Comparison of ENCODE assay signal across 8 cellular contexts in the genomic region with DNA sequence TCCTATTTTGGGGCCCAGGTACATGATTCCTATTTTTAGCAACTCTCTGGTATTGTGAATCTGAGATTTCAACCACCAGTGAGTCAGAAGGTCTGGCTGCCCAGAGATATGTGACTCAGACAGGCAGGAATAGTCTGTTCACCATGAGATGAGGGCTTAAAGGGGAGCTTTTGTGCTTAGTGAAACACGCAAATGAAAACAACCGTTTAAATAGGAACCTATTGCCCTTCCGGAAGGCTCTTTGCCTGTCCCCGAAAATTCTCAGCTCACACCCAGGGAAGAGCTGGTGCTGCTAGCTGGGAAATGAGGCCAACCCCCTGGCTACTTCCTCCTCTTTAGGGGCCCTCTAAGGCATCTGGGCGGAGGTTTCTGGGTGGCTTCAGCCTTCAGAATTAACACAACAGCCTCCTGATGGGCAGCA.
DNase-seq lines count a peak whose midpoint lies in the region; ATAC-seq, FAIRE-seq and TF ChIP-seq lines count a peak whose summit lies in the region.

No MANE protein-coding gene starts in this region.

- H3K18ac ChIP-seq in neuronal stem cell (ENCODE audit: low read length) = no peak overlapping the region

- no peak overlapping the region for H2AK5ac ChIP-seq in neuronal stem cell (ENCODE audit: low read depth, low read length)

- WGBS in aorta, 2 donors = 13 to 14% methylated on average over 5 of the region's 5 CpGs
- WGBS in neuronal stem cell (ENCODE audit: extremely low coverage in 2 of 2, insufficient read length in 2 of 2, insufficient replicate concordance in 1 of 2), 2 donors = no CpG with 5 or more reads among the region's 5 CpGs

- H2BK12ac ChIP-seq in neuronal stem cell (ENCODE audit: low read length) = no peak overlapping the region

- H4K91ac ChIP-seq in neuronal stem cell (ENCODE audit: low read depth, low read length, poor library complexity) = no peak overlapping the region

- no peak overlapping the region for H4K8ac ChIP-seq in neuronal stem cell (ENCODE audit: low read depth, low read length)

- no peak overlapping the region for H2BK120ac ChIP-seq in neuronal stem cell (ENCODE audit: low read depth, low read length)

- H3K36me3 ChIP-seq in keratinocyte (ENCODE audit: control insufficient read depth in 2 of 2, extremely low read depth in 1 of 2, insufficient read depth in 2 of 2, low read length in 2 of 2) (no peaks in the 10 kb centered on the region), aorta (ENCODE audit: control insufficient read depth in 1 of 2, insufficient read depth in 2 of 2, low read length in 1 of 2) (no peaks in the 10 kb centered on the region), neuronal stem cell (replicated peaks in 1 of 2; ENCODE audit: control insufficient read depth in 2 of 2, insufficient read depth in 2 of 2, low read length in 2 of 2) (no peaks in the 10 kb centered on the region)

- H3K4me3 ChIP-seq in AG09309 (ENCODE audit: control insufficient read depth, low read depth, low read length) (no peak overlapping the region), keratinocyte (ENCODE audit: control insufficient read depth in 2 of 3, extremely low read depth in 1 of 3, insufficient read depth in 2 of 3, low read depth in 1 of 3, low read length in 3 of 3) (peak overlapping the region in 2 of 3 experiments; percentile 25 to 26), aorta (ENCODE audit: low read length in 2 of 2) (no peak overlapping the region), neuronal stem cell (ENCODE audit: low read length in 2 of 2) (no peak overlapping the region)

- no peaks in the 10 kb centered on the region for H3K79me1 ChIP-seq in neuronal stem cell (ENCODE audit: low read depth, low read length)

- intact Hi-C loops in aorta (cut with DNase I) = loop anchor here in 1 of 2 donors (5.0 kb wide), 1 partner anchor 49 kb away; no protein-coding TSS in a partner anchor

- no peak overlapping the region for H2BK15ac ChIP-seq in neuronal stem cell (ENCODE audit: low read length)

- DNase-seq in AG09309 (ENCODE audit: low read depth) = peak; percentile 91
- DNase-seq in amniotic epithelial cell (ENCODE audit: low read depth) = peak; percentile 93
- DNase-seq in keratinocyte (ENCODE audit: low read depth, low spot score) = peak; percentile 28
- peak; percentile 72 to 76 for DNase-seq in aorta
- no peak for DNase-seq in D341Med (ENCODE audit: low spot score)
- no peak for DNase-seq in neuronal stem cell (ENCODE audit: low spot score)

- dilution Hi-C loops in keratinocyte (cut with MboI; ENCODE audit: extremely low pct_ligation_motif_present, low sequenced_read_pairs) = no loop called here

- no peaks in the 10 kb centered on the region for H3K79me2 ChIP-seq in keratinocyte (ENCODE audit: control insufficient read depth, insufficient read depth, low read length)

- H3K27me3 ChIP-seq in keratinocyte (ENCODE audit: control insufficient read depth, extremely low read depth, insufficient read depth, low read length) (no peaks in the 10 kb centered on the region), aorta (ENCODE audit: control insufficient read depth in 1 of 2, insufficient read depth in 2 of 2, low read length in 1 of 2) (no peaks in the 10 kb centered on the region), neuronal stem cell (ENCODE audit: control insufficient read depth in 3 of 3, insufficient read depth in 3 of 3, low read depth in 1 of 3, low read length in 3 of 3) (peaks cover 0 to 5% (median 0%) of the 10 kb centered on the region in 3 experiments)

- peak overlapping the region; percentile 41 for H3K4me2 ChIP-seq in keratinocyte (ENCODE audit: control insufficient read depth, extremely low read depth, insufficient read depth, low read depth, low read length)
- no peak overlapping the region for H3K4me2 ChIP-seq in neuronal stem cell (ENCODE audit: insufficient read depth, low read length, poor library complexity, severe bottlenecking)

- H3K27ac ChIP-seq in keratinocyte (ENCODE audit: control insufficient read depth, insufficient read depth, low read length) = peak overlapping the region; percentile 69
- H3K27ac ChIP-seq in aorta (ENCODE audit: low read depth in 1 of 2, low read length in 2 of 2) = peak overlapping the region; percentile 80 to 99
- no peak overlapping the region for H3K27ac ChIP-seq in neuronal stem cell (replicated peaks; ENCODE audit: low read length)

- TF ChIP-seq CTCF in AG09309 (IDR thresholded peaks at IDR 0.05; ENCODE audit: control insufficient read depth, insufficient read depth, low read depth, low read length, missing control alignments) (no peak), keratinocyte (optimal IDR thresholded peaks at IDR 0.05 in 1 of 3, IDR thresholded peaks at IDR 0.05 in 1 of 3, conservative IDR thresholded peaks at IDR 0.05 in 1 of 3; ENCODE audit: extremely low read depth in 1 of 3, insufficient read depth in 2 of 3, low read length in 3 of 3) (no peak)

- H3K9ac ChIP-seq in keratinocyte (ENCODE audit: control insufficient read depth, extremely low read depth, insufficient read depth, low read length) (no peak overlapping the region), neuronal stem cell (ENCODE audit: low read depth, low read length, poor library complexity) (no peak overlapping the region)

- H4K20me1 ChIP-seq in keratinocyte (ENCODE audit: control insufficient read depth, extremely low read depth, insufficient read depth, low read length) = no peaks in the 10 kb centered on the region

- no peaks in the 10 kb centered on the region for H3K9me1 ChIP-seq in keratinocyte (ENCODE audit: control insufficient read depth, extremely low read depth, insufficient read depth, low read length)

- H2AFZ ChIP-seq in keratinocyte (ENCODE audit: control insufficient read depth, low read length) (peak overlapping the region; percentile 65), neuronal stem cell (ENCODE audit: low read length) (no peak overlapping the region)

- H3K4ac ChIP-seq in neuronal stem cell (ENCODE audit: low read length) = no peak overlapping the region

- no peak overlapping the region for H3K14ac ChIP-seq in neuronal stem cell (ENCODE audit: low read length)

- H3K4me1 ChIP-seq in keratinocyte (ENCODE audit: control insufficient read depth, extremely low read depth, insufficient read depth, low read length) = peaks cover 8% of the 10 kb centered on the region
- H3K4me1 ChIP-seq in aorta (ENCODE audit: control insufficient read depth in 1 of 2, insufficient read depth in 2 of 2, low read length in 2 of 2) = peaks cover 9 to 18% of the 10 kb centered on the region in 2 donors
- peaks cover 0 to 21% of the 10 kb centered on the region in 2 donors for H3K4me1 ChIP-seq in neuronal stem cell (ENCODE audit: control insufficient read depth in 2 of 2, insufficient read depth in 1 of 2, low read depth in 1 of 2, low read length in 2 of 2)

- no peak overlapping the region for H3K23ac ChIP-seq in neuronal stem cell (ENCODE audit: low read depth, low read length, poor library complexity)

- H2BK5ac ChIP-seq in neuronal stem cell (ENCODE audit: low read length) = no peak overlapping the region

- H3K9me3 ChIP-seq in keratinocyte (ENCODE audit: control insufficient read depth, low read depth, low read length) (no peaks in the 10 kb centered on the region), aorta (ENCODE audit: control insufficient read depth, low read length) (no peaks in the 10 kb centered on the region), neuronal stem cell (replicated peaks in 1 of 2; ENCODE audit: control insufficient read depth in 2 of 2, insufficient read depth in 1 of 2, low read depth in 1 of 2, low read length in 2 of 2) (no peaks in the 10 kb centered on the region)

- peak; percentile 95 for ATAC-seq in GM19351 (IDR thresholded peaks at IDR 0.05; ENCODE audit: unreplicated experiment)
- ATAC-seq in HG03460 (IDR thresholded peaks at IDR 0.05; ENCODE audit: unreplicated experiment) = peak; percentile 79
- ATAC-seq in aorta (ENCODE audit: low FRiP score) = peak; percentile 75

- peak; percentile 88 for FAIRE-seq in keratinocyte (lab: Jason Lieb, UNC)

Comparison
In these comparisons a context has a peak if more than half of its experiments do, and no peak if none do; other contexts are left out.
1. DNase-seq: peak in AG09309 (single experiment), amniotic epithelial cell (single experiment), keratinocyte (single experiment) and aorta (2 of 2); none in D341Med (single experiment) and neuronal stem cell (single experiment).
2. H3K4me3 ChIP-seq: peak in keratinocyte (2 of 3); none in AG09309 (single experiment), aorta (0 of 2) and neuronal stem cell (0 of 2).
3. Peak in every context shown above with its lines, with median percentiles within 50 percentile points of each other: ATAC-seq.